In genomic region chr2:216497808-216498366, GRCh38 we compare ENCODE assay signal across 1 cellular context.
TF ChIP-seq lines count a peak whose summit lies in the region.

No MANE protein-coding gene starts in this region.

TF ChIP-seq in HepG2, 621 proteins besides CTCF, POLR2A, EP300 and RAD21 (continued from another document):
- TF ChIP-seq TARDBP (CRISPR knock-in tag; IDR thresholded peaks at IDR 0.05): no peak
- no peak for TF ChIP-seq PLSCR1 (CRISPR knock-in tag; IDR thresholded peaks at IDR 0.05; ENCODE audit: borderline replicate concordance)
- no peak for TF ChIP-seq ATF6 (CRISPR knock-in tag; conservative IDR thresholded peaks at IDR 0.05)
- no peak for TF ChIP-seq CEBPG (CRISPR knock-in tag; IDR thresholded peaks at IDR 0.05)
- no peak for TF ChIP-seq GFI1 (CRISPR knock-in tag; IDR thresholded peaks at IDR 0.05; ENCODE audit: borderline replicate concordance)
- peak; percentile 67; the same call in 1 of the 2 replicates for TF ChIP-seq ZNF550 (CRISPR knock-in tag; IDR thresholded peaks at IDR 0.05; ENCODE audit: borderline replicate concordance)
- no peak for TF ChIP-seq ZSCAN29 (CRISPR knock-in tag; conservative IDR thresholded peaks at IDR 0.05)
- no peak for TF ChIP-seq ZNF512 (CRISPR knock-in tag; IDR thresholded peaks at IDR 0.05)
- no peak; the same call in 1 of the 2 replicates for TF ChIP-seq ARNT2 (CRISPR knock-in tag; IDR thresholded peaks at IDR 0.05; ENCODE audit: low read depth)
- no peak for TF ChIP-seq USF2 (IDR thresholded peaks at IDR 0.05; ENCODE audit: low read depth, low read length)
- TF ChIP-seq USF2 (CRISPR knock-in tag; IDR thresholded peaks at IDR 0.05; ENCODE audit: borderline replicate concordance): 0 out of 2 replicates have a peak, but pooled peaks have one; percentile 31
- TF ChIP-seq AKAP8 (CRISPR knock-in tag; IDR thresholded peaks at IDR 0.05): no peak
- TF ChIP-seq SRSF1 (optimal IDR thresholded peaks at IDR 0.05; ENCODE audit: low read depth, low read length): no peak
- TF ChIP-seq RCOR2 (CRISPR knock-in tag; IDR thresholded peaks at IDR 0.05): no peak
- no peak for TF ChIP-seq CENPX (CRISPR knock-in tag; IDR thresholded peaks at IDR 0.05)
- 0 out of 2 replicates have a peak, but pooled peaks have one; percentile 1 for TF ChIP-seq DPF2 (CRISPR knock-in tag; IDR thresholded peaks at IDR 0.05; ENCODE audit: borderline replicate concordance, low read depth)
- TF ChIP-seq ZNF672 (CRISPR knock-in tag; IDR thresholded peaks at IDR 0.05): no peak
- TF ChIP-seq ZFP37 (CRISPR knock-in tag; IDR thresholded peaks at IDR 0.05; ENCODE audit: borderline replicate concordance): no peak
- peak; percentile 73; the same call in 1 of the 2 replicates for TF ChIP-seq MXD1 (CRISPR knock-in tag; IDR thresholded peaks at IDR 0.05)
- no peak for TF ChIP-seq HMGA1 (CRISPR knock-in tag; conservative IDR thresholded peaks at IDR 0.05)
- TF ChIP-seq ZSCAN31 (CRISPR knock-in tag; IDR thresholded peaks at IDR 0.05; ENCODE audit: low read depth): no peak
- TF ChIP-seq ZNF841 (CRISPR knock-in tag; IDR thresholded peaks at IDR 0.05; ENCODE audit: borderline replicate concordance): no peak
- no peak for TF ChIP-seq FOXK2 (IDR thresholded peaks at IDR 0.05)
- no peak for TF ChIP-seq AFF4 (CRISPR knock-in tag; IDR thresholded peaks at IDR 0.05)
